1 cellular context compared by ENCODE assay signal in the genomic region with DNA sequence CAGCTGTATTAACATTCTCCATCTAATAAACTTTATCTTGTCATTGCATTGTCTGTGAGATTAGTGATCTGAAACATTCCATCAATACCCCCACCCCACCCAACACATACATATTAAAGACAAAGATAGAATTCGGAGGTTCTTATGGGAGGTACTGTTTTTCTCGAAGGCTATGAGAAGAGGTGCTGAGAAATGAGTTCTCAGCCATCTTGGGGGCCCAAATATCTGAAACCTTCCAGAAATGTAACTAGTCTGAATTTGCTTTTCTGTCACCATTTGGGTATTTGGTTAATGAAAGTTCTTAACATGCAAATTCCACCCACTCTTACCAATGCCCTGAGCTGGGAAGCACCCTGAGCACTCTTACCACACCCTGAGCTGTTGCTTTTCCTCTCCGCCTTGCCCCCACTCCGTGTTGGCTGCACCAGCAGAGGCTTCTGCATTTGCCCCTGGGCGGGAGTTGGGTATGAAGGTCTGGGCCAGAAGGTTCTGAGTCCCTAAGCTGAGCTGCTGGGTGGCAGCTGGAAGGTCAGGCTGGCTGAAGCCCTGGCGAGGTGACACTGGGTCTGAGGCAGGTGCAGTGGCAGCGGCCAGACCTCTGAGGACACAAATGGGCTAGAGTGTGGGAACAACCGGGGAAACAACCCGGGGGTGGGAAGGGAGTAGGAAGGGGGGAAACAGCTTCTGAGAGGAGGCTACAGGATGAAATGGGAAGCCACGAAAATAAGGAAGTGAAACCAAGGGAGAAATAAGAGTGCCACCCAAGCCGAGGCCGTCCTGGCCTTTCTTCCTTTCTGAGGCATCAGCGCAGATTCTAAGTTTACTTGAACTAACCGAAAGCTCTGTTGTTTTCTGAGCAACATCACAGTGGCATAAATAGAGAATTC.
TF ChIP-seq lines count a peak whose summit lies in the region.

No MANE protein-coding gene starts in this region.

TF ChIP-seq in GM23338, 12 proteins besides CTCF, POLR2A, EP300 and RAD21 (continued from another document):
- TF ChIP-seq ZNF462 (CRISPR knock-in tag; IDR thresholded peaks at IDR 0.05) (no peak), ZNF331 (CRISPR knock-in tag; IDR thresholded peaks at IDR 0.05; ENCODE audit: low read depth) (no peak), CREB1 (CRISPR knock-in tag; IDR thresholded peaks at IDR 0.05; ENCODE audit: low read depth) (no peak), ZNF114 (CRISPR knock-in tag; IDR thresholded peaks at IDR 0.05) (no peak), JUNB (IDR thresholded peaks at IDR 0.05; ENCODE audit: unreplicated experiment) (no peak), EZH2phosphoT487 (IDR thresholded peaks at IDR 0.05; ENCODE audit: unreplicated experiment) (no peak), EZH2 (IDR thresholded peaks at IDR 0.05; ENCODE audit: low read depth, unreplicated experiment) (no peak), NANOG (IDR thresholded peaks at IDR 0.05; ENCODE audit: borderline replicate concordance) (no peak), STAT1 (IDR thresholded peaks at IDR 0.05; ENCODE audit: unreplicated experiment) (no peak)
